Comparison of ENCODE assay signal across 1 cellular context in the genomic region with DNA sequence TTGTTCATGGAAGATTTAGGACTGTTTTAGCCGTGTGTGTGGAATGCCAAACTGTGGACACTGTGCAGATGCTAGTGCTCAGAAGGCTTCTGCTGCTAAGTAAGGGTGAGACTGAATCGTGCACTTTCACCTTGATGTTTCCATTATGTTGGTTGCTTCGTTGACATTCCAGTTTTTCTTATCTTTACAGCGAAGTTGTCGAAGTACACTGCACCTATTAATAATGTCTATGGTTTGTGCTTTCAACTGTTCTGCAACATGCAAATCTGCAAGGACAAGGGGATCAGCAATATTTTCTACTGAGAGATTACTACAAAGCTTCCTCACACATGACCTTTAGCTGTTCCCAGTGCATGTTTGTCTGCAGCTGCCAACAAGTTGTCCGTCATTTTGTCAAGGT.
TF ChIP-seq lines count a peak whose summit lies in the region.

No MANE protein-coding gene starts in this region.

TF ChIP-seq in HepG2, 621 proteins besides CTCF, POLR2A, EP300 and RAD21 (continued from another document and continues in another):
- TF ChIP-seq ZNF318 (CRISPR knock-in tag; IDR thresholded peaks at IDR 0.05) (no peak), ELF3 (CRISPR knock-in tag; IDR thresholded peaks at IDR 0.05) (no peak), ARNT2 (CRISPR knock-in tag; IDR thresholded peaks at IDR 0.05; ENCODE audit: low read depth) (no peak), FOXJ3 (CRISPR knock-in tag; IDR thresholded peaks at IDR 0.05; ENCODE audit: borderline replicate concordance) (peak; percentile 55; the same call in 1 of the 2 replicates), MED1 (CRISPR knock-in tag; IDR thresholded peaks at IDR 0.05) (peak; percentile 60), ATF7 (IDR thresholded peaks at IDR 0.05) (no peak), ATF7 (CRISPR knock-in tag; IDR thresholded peaks at IDR 0.05) (no peak), ZBTB34 (CRISPR knock-in tag; IDR thresholded peaks at IDR 0.05) (no peak), THYN1 (CRISPR knock-in tag; IDR thresholded peaks at IDR 0.05; ENCODE audit: borderline replicate concordance, low read depth) (no peak), TOPORS (CRISPR knock-in tag; IDR thresholded peaks at IDR 0.05) (no peak), NCOA1 (CRISPR knock-in tag; IDR thresholded peaks at IDR 0.05) (no peak), ZNF879 (CRISPR knock-in tag; IDR thresholded peaks at IDR 0.05) (no peak), HOXA3 (CRISPR knock-in tag; IDR thresholded peaks at IDR 0.05) (0 out of 2 replicates have a peak, but pooled peaks have one; percentile 13), MAFF (IDR thresholded peaks at IDR 0.05; ENCODE audit: low read depth, low read length) (0 out of 2 replicates have a peak, but pooled peaks have one; percentile 35), PTBP1 (IDR thresholded peaks at IDR 0.05; ENCODE audit: low read depth, low read length, poor library complexity, severe bottlenecking) (no peak), ZNF468 (CRISPR knock-in tag; IDR thresholded peaks at IDR 0.05) (no peak), ISL2 (CRISPR knock-in tag; IDR thresholded peaks at IDR 0.05) (peak; percentile 82), ZNF589 (CRISPR knock-in tag; conservative IDR thresholded peaks at IDR 0.05) (no peak), ZNF557 (CRISPR knock-in tag; IDR thresholded peaks at IDR 0.05) (no peak), ZBTB7B (CRISPR knock-in tag; IDR thresholded peaks at IDR 0.05) (no peak), ZFX (CRISPR knock-in tag; IDR thresholded peaks at IDR 0.05; ENCODE audit: low read depth) (no peak), ZNF772 (CRISPR knock-in tag; IDR thresholded peaks at IDR 0.05) (no peak), NFIB (CRISPR knock-in tag; IDR thresholded peaks at IDR 0.05; ENCODE audit: borderline replicate concordance) (no peak), ZNF816 (CRISPR knock-in tag; IDR thresholded peaks at IDR 0.05; ENCODE audit: borderline replicate concordance) (no peak), MAFK (conservative IDR thresholded peaks at IDR 0.05 in 1 of 2, IDR thresholded peaks at IDR 0.05 in 1 of 2; ENCODE audit: low read length in 2 of 2) (peak in 1 of 2 experiments; percentile 35; a peak in 1 of 4 replicates), MXI1 (IDR thresholded peaks at IDR 0.05; ENCODE audit: borderline replicate concordance, low read depth, low read length) (no peak), ZNF496 (CRISPR knock-in tag; IDR thresholded peaks at IDR 0.05; ENCODE audit: insufficient replicate concordance) (no peak), NCOA5 (CRISPR knock-in tag; IDR thresholded peaks at IDR 0.05) (no peak), ZNF263 (CRISPR knock-in tag; IDR thresholded peaks at IDR 0.05) (no peak), ELK4 (CRISPR knock-in tag; IDR thresholded peaks at IDR 0.05; ENCODE audit: borderline replicate concordance) (no peak), TP53 (CRISPR knock-in tag; conservative IDR thresholded peaks at IDR 0.05) (no peak), ZNF660 (CRISPR knock-in tag; IDR thresholded peaks at IDR 0.05; ENCODE audit: borderline replicate concordance, low read depth) (no peak), ZNF564 (CRISPR knock-in tag; IDR thresholded peaks at IDR 0.05) (no peak), MTF1 (CRISPR knock-in tag; IDR thresholded peaks at IDR 0.05) (no peak), JUN (CRISPR knock-in tag; IDR thresholded peaks at IDR 0.05) (no peak), NFIC (IDR thresholded peaks at IDR 0.05; ENCODE audit: low read length) (peak; percentile 56; the same call in 1 of the 2 replicates), KDM5A (IDR thresholded peaks at IDR 0.05; ENCODE audit: borderline replicate concordance, low read length) (no peak), U2AF1 (optimal IDR thresholded peaks at IDR 0.05; ENCODE audit: low read depth, low read length) (no peak), NRL (CRISPR knock-in tag; IDR thresholded peaks at IDR 0.05; ENCODE audit: borderline replicate concordance) (no peak), NR2C2 (CRISPR knock-in tag; IDR thresholded peaks at IDR 0.05; ENCODE audit: borderline replicate concordance) (peak; percentile 48; the same call in 1 of the 2 replicates), ESRRA (CRISPR knock-in tag; IDR thresholded peaks at IDR 0.05; ENCODE audit: low read depth) (no peak), YY1 (IDR thresholded peaks at IDR 0.05; ENCODE audit: insufficient read depth, insufficient replicate concordance, low read depth, low read length) (no peak), CREBL2 (CRISPR knock-in tag; IDR thresholded peaks at IDR 0.05; ENCODE audit: borderline replicate concordance) (no peak), SCMH1 (CRISPR knock-in tag; IDR thresholded peaks at IDR 0.05; ENCODE audit: borderline replicate concordance) (no peak), ZNF788 (CRISPR knock-in tag; IDR thresholded peaks at IDR 0.05; ENCODE audit: borderline replicate concordance) (no peak)
- TF ChIP-seq, protein P1, sequence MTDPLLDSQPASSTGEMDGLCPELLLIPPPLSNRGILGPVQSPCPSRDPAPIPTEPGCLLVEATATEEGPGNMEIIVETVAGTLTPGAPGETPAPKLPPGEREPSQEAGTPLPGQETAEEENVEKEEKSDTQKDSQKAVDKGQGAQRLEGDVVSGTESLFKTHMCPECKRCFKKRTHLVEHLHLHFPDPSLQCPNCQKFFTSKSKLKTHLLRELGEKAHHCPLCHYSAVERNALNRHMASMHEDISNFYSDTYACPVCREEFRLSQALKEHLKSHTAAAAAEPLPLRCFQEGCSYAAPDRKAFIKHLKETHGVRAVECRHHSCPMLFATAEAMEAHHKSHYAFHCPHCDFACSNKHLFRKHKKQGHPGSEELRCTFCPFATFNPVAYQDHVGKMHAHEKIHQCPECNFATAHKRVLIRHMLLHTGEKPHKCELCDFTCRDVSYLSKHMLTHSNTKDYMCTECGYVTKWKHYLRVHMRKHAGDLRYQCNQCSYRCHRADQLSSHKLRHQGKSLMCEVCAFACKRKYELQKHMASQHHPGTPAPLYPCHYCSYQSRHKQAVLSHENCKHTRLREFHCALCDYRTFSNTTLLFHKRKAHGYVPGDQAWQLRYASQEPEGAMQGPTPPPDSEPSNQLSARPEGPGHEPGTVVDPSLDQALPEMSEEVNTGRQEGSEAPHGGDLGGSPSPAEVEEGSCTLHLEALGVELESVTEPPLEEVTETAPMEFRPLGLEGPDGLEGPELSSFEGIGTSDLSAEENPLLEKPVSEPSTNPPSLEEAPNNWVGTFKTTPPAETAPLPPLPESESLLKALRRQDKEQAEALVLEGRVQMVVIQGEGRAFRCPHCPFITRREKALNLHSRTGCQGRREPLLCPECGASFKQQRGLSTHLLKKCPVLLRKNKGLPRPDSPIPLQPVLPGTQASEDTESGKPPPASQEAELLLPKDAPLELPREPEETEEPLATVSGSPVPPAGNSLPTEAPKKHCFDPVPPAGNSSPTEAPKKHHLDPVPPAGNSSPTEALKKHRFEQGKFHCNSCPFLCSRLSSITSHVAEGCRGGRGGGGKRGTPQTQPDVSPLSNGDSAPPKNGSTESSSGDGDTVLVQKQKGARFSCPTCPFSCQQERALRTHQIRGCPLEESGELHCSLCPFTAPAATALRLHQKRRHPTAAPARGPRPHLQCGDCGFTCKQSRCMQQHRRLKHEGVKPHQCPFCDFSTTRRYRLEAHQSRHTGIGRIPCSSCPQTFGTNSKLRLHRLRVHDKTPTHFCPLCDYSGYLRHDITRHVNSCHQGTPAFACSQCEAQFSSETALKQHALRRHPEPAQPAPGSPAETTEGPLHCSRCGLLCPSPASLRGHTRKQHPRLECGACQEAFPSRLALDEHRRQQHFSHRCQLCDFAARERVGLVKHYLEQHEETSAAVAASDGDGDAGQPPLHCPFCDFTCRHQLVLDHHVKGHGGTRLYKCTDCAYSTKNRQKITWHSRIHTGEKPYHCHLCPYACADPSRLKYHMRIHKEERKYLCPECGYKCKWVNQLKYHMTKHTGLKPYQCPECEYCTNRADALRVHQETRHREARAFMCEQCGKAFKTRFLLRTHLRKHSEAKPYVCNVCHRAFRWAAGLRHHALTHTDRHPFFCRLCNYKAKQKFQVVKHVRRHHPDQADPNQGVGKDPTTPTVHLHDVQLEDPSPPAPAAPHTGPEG (CRISPR knock-in tag; IDR thresholded peaks at IDR 0.05), result no peak
- TF ChIP-seq, protein P2, sequence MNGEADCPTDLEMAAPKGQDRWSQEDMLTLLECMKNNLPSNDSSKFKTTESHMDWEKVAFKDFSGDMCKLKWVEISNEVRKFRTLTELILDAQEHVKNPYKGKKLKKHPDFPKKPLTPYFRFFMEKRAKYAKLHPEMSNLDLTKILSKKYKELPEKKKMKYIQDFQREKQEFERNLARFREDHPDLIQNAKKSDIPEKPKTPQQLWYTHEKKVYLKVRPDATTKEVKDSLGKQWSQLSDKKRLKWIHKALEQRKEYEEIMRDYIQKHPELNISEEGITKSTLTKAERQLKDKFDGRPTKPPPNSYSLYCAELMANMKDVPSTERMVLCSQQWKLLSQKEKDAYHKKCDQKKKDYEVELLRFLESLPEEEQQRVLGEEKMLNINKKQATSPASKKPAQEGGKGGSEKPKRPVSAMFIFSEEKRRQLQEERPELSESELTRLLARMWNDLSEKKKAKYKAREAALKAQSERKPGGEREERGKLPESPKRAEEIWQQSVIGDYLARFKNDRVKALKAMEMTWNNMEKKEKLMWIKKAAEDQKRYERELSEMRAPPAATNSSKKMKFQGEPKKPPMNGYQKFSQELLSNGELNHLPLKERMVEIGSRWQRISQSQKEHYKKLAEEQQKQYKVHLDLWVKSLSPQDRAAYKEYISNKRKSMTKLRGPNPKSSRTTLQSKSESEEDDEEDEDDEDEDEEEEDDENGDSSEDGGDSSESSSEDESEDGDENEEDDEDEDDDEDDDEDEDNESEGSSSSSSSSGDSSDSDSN (CRISPR knock-in tag; IDR thresholded peaks at IDR 0.05), result no peak
- TF ChIP-seq, protein P3, sequence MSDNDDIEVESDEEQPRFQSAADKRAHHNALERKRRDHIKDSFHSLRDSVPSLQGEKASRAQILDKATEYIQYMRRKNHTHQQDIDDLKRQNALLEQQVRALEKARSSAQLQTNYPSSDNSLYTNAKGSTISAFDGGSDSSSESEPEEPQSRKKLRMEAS (IDR thresholded peaks at IDR 0.05), result 0 out of 2 replicates have a peak, but pooled peaks have one; percentile 34
